Comparison of ENCODE assay signal across 28 cellular contexts in genomic region chr20:41782255-41782654, GRCh38.
"Had no signal": no experiment of that assay in that cellular context is flagged by ENCODE, and none has a peak within 500 bp of the region (broad histone marks: within the 10 kb centered on the region; RNA-seq: fewer than 3 reads in every experiment).

No MANE protein-coding gene starts in this region.

- H3K36me3 Mint-ChIP-seq: neural progenitor cell; stimulated activated memory B cell treated with anti-CD40 and anti-IgM and Interleukin-4, amounts not matched to agents 10 μg/mL and 1 μg/mL and 100 μg/mL, for 72 hours had no signal

- H3K4me3 ChIP-seq: heart right ventricle, hepatocyte, left lung, lower lobe of right lung, neural progenitor cell, ovary, prostate gland, skin epidermis, transverse colon, upper lobe of left lung had no signal

- H3K27me3 Mint-ChIP-seq: stimulated activated memory B cell treated with anti-CD40 and anti-IgM and Interleukin-4, amounts not matched to agents 10 μg/mL and 1 μg/mL and 100 μg/mL, for 72 hours; stimulated activated naive CD8-positive, alpha-beta T cell treated with anti-CD3 and anti-CD28 coated beads, Interleukin-15, amount 100 ng/mL, for 72 hours had no signal

- H3K36me3 ChIP-seq: heart right ventricle, left lung, lower lobe of right lung, neural progenitor cell, ovary, prostate gland, transverse colon, upper lobe of left lung had no signal

- H3K9ac ChIP-seq: neural progenitor cell had no signal

- H3K27ac ChIP-seq: heart right ventricle, hepatocyte, left lung, lower lobe of right lung, neural progenitor cell, ovary, prostate gland, skin epidermis, transverse colon, upper lobe of left lung had no signal

- H3K4me1 Mint-ChIP-seq: naive thymus-derived CD8-positive, alpha-beta T cell; neural progenitor cell; stimulated activated memory B cell treated with anti-CD40 and anti-IgM and Interleukin-4, amounts not matched to agents 10 μg/mL and 1 μg/mL and 100 μg/mL, for 72 hours; stimulated activated naive CD8-positive, alpha-beta T cell treated with anti-CD3 and anti-CD28 coated beads, Interleukin-15, amount 100 ng/mL, for 72 hours had no signal

- FAIRE-seq: kidney, urothelium cell line had no signal

- ATAC-seq: heart right ventricle; left colon; left lung; lower lobe of right lung; naive thymus-derived CD8-positive, alpha-beta T cell; right cardiac atrium; sciatic nerve; stimulated activated memory B cell treated with anti-CD40 and anti-IgM and Interleukin-4, amounts not matched to agents 10 μg/mL and 1 μg/mL and 100 μg/mL, for 72 hours; stimulated activated naive CD8-positive, alpha-beta T cell treated with anti-CD3 and anti-CD28 coated beads, Interleukin-15, amount 100 ng/mL, for 72 hours had no signal

- H3K4me3 Mint-ChIP-seq: naive thymus-derived CD8-positive, alpha-beta T cell; nephron; neural progenitor cell; stimulated activated memory B cell treated with anti-CD40 and anti-IgM and Interleukin-4, amounts not matched to agents 10 μg/mL and 1 μg/mL and 100 μg/mL, for 72 hours; stimulated activated naive CD8-positive, alpha-beta T cell treated with anti-CD3 and anti-CD28 coated beads, Interleukin-15, amount 100 ng/mL, for 72 hours had no signal

- H3K27me3 ChIP-seq: neural progenitor cell, ovary, transverse colon, upper lobe of left lung had no signal

- H3K27ac Mint-ChIP-seq: naive thymus-derived CD8-positive, alpha-beta T cell; neural progenitor cell; stimulated activated memory B cell treated with anti-CD40 and anti-IgM and Interleukin-4, amounts not matched to agents 10 μg/mL and 1 μg/mL and 100 μg/mL, for 72 hours; stimulated activated naive CD8-positive, alpha-beta T cell treated with anti-CD3 and anti-CD28 coated beads, Interleukin-15, amount 100 ng/mL, for 72 hours had no signal

- H3K9me3 ChIP-seq: heart right ventricle, left lung, lower lobe of right lung, ovary, prostate gland, transverse colon, upper lobe of left lung had no signal

- H3K9me3 Mint-ChIP-seq: neural progenitor cell had no signal

- H3K4me2 ChIP-seq: hepatocyte, neural progenitor cell had no signal

- H3K79me2 ChIP-seq: hepatocyte had no signal

- DNase-seq: heart right ventricle; kidney; left colon; left lung; lower lobe of right lung; mammary epithelial cell; mesenchymal stem cell; naive thymus-derived CD8-positive, alpha-beta T cell; ovary; posterior cingulate gyrus; retina; right cardiac atrium; stimulated activated CD4-positive, alpha-beta T cell treated with anti-CD3 and anti-CD28 coated beads, Interleukin-12 subunit alpha, Interleukin-12 subunit beta, amount 100 ng/mL, for 4 hours; stimulated activated CD4-positive, alpha-beta T cell treated with anti-CD3 and anti-CD28 coated beads, Interleukin-15, amount 100 ng/mL, for 24 hours; stimulated activated CD4-positive, alpha-beta T cell treated with anti-CD3 and anti-CD28 coated beads, Interleukin-4, amount 100 ng/mL, for 24 hours; stimulated activated naive CD4-positive, alpha-beta T cell treated with Interleukin-2 at 50 U/mL for 16 hours; stimulated activated naive CD8-positive, alpha-beta T cell treated with anti-CD3 and anti-CD28 coated beads, Interleukin-15, amount 100 ng/mL, for 72 hours; substantia nigra; transverse colon; upper lobe of left lung had no signal

- H2AFZ ChIP-seq: hepatocyte, neural progenitor cell had no signal
